In genomic region chr10:63003816-63004453, GRCh38 we compare ENCODE assay signal across 1 cellular context.
TF ChIP-seq lines count a peak whose summit lies in the region.

No MANE protein-coding gene starts in this region.

TF ChIP-seq in GM12878, 131 proteins besides CTCF, POLR2A, EP300 and RAD21:
- peak; percentile 30; the same call in 1 of the 2 replicates for TF ChIP-seq SMC3 (IDR thresholded peaks at IDR 0.05; ENCODE audit: borderline replicate concordance, low read length)
- no peak for TF ChIP-seq CREB1 (IDR thresholded peaks at IDR 0.05; ENCODE audit: low read depth)
